ENCODE assay signal across 9 cellular contexts in the genomic region with DNA sequence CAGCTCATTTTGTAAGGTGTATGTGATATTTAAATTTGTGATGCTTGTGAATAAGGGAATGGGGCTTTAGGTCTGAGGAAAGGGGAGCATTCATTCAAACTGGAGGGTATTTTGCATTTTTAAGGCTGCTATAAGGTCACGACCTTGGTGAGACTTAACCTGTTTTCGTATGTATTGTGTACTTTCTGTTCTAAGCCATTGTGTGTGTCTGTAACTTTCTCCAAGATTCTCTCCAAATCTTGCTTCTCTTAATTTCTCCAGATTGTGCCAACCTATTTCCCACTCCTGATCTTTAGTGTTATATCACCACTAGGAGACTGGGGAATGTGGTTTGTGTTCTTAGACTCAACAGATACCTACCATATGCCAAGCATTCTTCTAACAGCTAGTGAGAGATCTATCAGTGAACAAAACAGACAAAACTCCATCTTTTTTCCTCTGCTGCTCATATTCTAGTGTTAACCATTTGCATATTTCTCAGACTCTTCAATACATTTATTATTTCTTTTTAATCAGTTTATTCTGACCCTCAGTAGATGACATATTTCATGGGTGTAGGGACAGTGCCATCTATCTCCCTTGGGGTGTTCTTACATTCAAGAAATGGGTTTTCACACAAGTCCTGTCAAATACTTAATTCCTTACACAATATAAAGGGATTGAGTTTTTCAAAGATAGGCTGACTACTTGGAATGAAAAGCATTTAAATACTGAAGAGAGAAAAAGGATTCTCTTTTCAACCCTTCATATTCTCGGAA. TPM values are rescaled to one million over a fixed set of nuclear protein-coding genes. Genes with fewer than 3 reads are reported as not detected.
A peak's percentile ranks its signal among the peaks of the same experiment; 100 is the strongest.
DNase-seq lines count a peak whose midpoint lies in the region; ATAC-seq and TF ChIP-seq lines count a peak whose summit lies in the region.
"Had no signal": no experiment of that assay in that cellular context is flagged by ENCODE, and none has a peak within 500 bp of the region (broad histone marks: within the 10 kb centered on the region; RNA-seq: fewer than 3 reads in every experiment).

No MANE protein-coding gene starts in this region.

- H3K27ac Mint-ChIP-seq in progenitor cell of endocrine pancreas = peak overlapping the region; percentile 81
- H3K27ac Mint-ChIP-seq in activated naive CD4-positive, alpha-beta T cell treated with anti-CD3 and anti-CD28 coated beads for 36 hours = no peak overlapping the region

- H4K20me1 ChIP-seq in PC-3 (ENCODE audit: low read length) = no peaks in the 10 kb centered on the region

- POLR2A ChIA-PET in PC-3 (lab: Charles Lee; ENCODE audit: unreplicated experiment) = no interaction called here

- TF ChIP-seq CTCF in GM10266 (IDR thresholded peaks at IDR 0.05; ENCODE audit: control insufficient read depth, insufficient read depth, low read depth, missing control alignments) (peak; percentile 48), PC-3 (conservative IDR thresholded peaks at IDR 0.05; ENCODE audit: low read depth, low read length) (peak; percentile 66), fibroblast of the aortic adventitia (IDR thresholded peaks at IDR 0.05; ENCODE audit: insufficient read depth, low read length) (no peak), progenitor cell of endocrine pancreas (IDR thresholded peaks at IDR 0.05; ENCODE audit: unreplicated experiment) (no peak)

- no peak overlapping the region for H3K9ac ChIP-seq in PC-3 (ENCODE audit: low read length)

- peaks cover 18% of the 10 kb centered on the region for H3K4me1 Mint-ChIP-seq in progenitor cell of endocrine pancreas (ENCODE audit: low read depth)
- H3K4me1 Mint-ChIP-seq in activated naive CD4-positive, alpha-beta T cell treated with anti-CD3 and anti-CD28 coated beads for 36 hours (ENCODE audit: low read depth) = peaks cover 6% of the 10 kb centered on the region

- H2AFZ ChIP-seq in PC-3 (ENCODE audit: low read length) = no peak overlapping the region

- ATAC-seq in PC-3 (peak; percentile 33), GM21825 (IDR thresholded peaks at IDR 0.05; ENCODE audit: unreplicated experiment) (no peak)

- CTCF ChIA-PET in PC-3 (lab: Charles Lee) = interaction anchor here (0.6 kb wide), 1 partner anchor 215 kb away, joined by 3 read pairs; no protein-coding TSS in a partner anchor
- CTCF ChIA-PET in activated naive CD4-positive, alpha-beta T cell treated with anti-CD3 and anti-CD28 coated beads for 36 hours (lab: Charles Lee) = interaction anchor here (0.9 kb wide), 1 partner anchor 14 kb away, joined by 3 read pairs; no protein-coding TSS in a partner anchor

- H3K27me3 Mint-ChIP-seq in progenitor cell of endocrine pancreas = no peaks in the 10 kb centered on the region
- H3K27me3 Mint-ChIP-seq in activated naive CD4-positive, alpha-beta T cell treated with anti-CD3 and anti-CD28 coated beads for 36 hours (ENCODE audit: low read depth) = no peaks in the 10 kb centered on the region

- no peaks in the 10 kb centered on the region for H3K9me3 ChIP-seq in PC-3 (ENCODE audit: low read length)

- H3K4me1 ChIP-seq in PC-3 (ENCODE audit: insufficient read depth, low read length) = peaks cover 27% of the 10 kb centered on the region

- no peak overlapping the region for H3K4me3 Mint-ChIP-seq in progenitor cell of endocrine pancreas (ENCODE audit: low read depth)
- H3K4me3 Mint-ChIP-seq in activated naive CD4-positive, alpha-beta T cell treated with anti-CD3 and anti-CD28 coated beads for 36 hours = no peak overlapping the region

- peaks cover 17% of the 10 kb centered on the region for H3K79me2 ChIP-seq in PC-3 (ENCODE audit: low read length)

- no TSS peak for BruUV-seq in PC-3 (replicated peaks; lab: Mats Ljungman, UMichigan)

- intact Hi-C loops in PC-3 (cut with micrococcal nuclease) = loop anchor here (1.0 to 5.0 kb wide), 2 partner anchors 212 to 529 kb away; no protein-coding TSS in a partner anchor
- intact Hi-C loops in activated naive CD4-positive, alpha-beta T cell treated with anti-CD3 and anti-CD28 coated beads for 36 hours (cut with micrococcal nuclease) = loop anchor here (1.0 kb wide), 2 partner anchors 530 to 695 kb away; no protein-coding TSS in a partner anchor

- H3K27me3 ChIP-seq in PC-3 (ENCODE audit: low read length) = no peaks in the 10 kb centered on the region

- DNase-seq in GM10266 (ENCODE audit: extremely low spot score) = no peak
- peak; percentile 34 for DNase-seq in PC-3
- DNase-seq in fibroblast of the aortic adventitia (ENCODE audit: low read depth) = peak; percentile 31
- DNase-seq in progenitor cell of endocrine pancreas (ENCODE audit: low spot score, unreplicated experiment) = no peak
- DNase-seq in NCI-H1048 (lab: John Stamatoyannopoulos, UW) = no peak
- DNase-seq in activated naive CD4-positive, alpha-beta T cell treated with anti-CD3 and anti-CD28 coated beads for 36 hours = no peak
- DNase-seq in GM19240 (ENCODE audit: insufficient read length, low spot score) = no peak
- DNase-seq: activated CD4-positive, alpha-beta T cell treated with anti-CD3 and anti-CD28 coated beads, Interleukin-2, amount 50 U/mL, for 4 hours had no signal

- no peaks in the 10 kb centered on the region for H3F3A ChIP-seq in PC-3 (ENCODE audit: low read length, unreplicated experiment)

- no peaks in the 10 kb centered on the region for H3K9me2 ChIP-seq in PC-3 (replicated peaks; ENCODE audit: low read length)

- H3K4me3 ChIP-seq in PC-3 (ENCODE audit: low read length) = no peak overlapping the region
- H3K4me3 ChIP-seq in fibroblast of the aortic adventitia (ENCODE audit: low read depth, low read length) = no peak overlapping the region

- H3K27ac ChIP-seq in PC-3 (ENCODE audit: low read length) = no peak overlapping the region

- no peak overlapping the region for H3K4me2 ChIP-seq in PC-3 (ENCODE audit: low read length)

- no peaks in the 10 kb centered on the region for H3K9me3 Mint-ChIP-seq in progenitor cell of endocrine pancreas (ENCODE audit: low read depth)
- no peaks in the 10 kb centered on the region for H3K9me3 Mint-ChIP-seq in activated naive CD4-positive, alpha-beta T cell treated with anti-CD3 and anti-CD28 coated beads for 36 hours

- H3K36me3 Mint-ChIP-seq in progenitor cell of endocrine pancreas (ENCODE audit: insufficient read depth) = peaks cover 31% of the 10 kb centered on the region
- no peaks in the 10 kb centered on the region for H3K36me3 Mint-ChIP-seq in activated naive CD4-positive, alpha-beta T cell treated with anti-CD3 and anti-CD28 coated beads for 36 hours (ENCODE audit: low read depth)

- H3K36me3 ChIP-seq in PC-3 (ENCODE audit: low read depth, low read length) = peaks cover 39% of the 10 kb centered on the region

RNA-seq across cellular contexts. Expression of a gene that starts 27.5 kb away (rescaled TPM):
- total RNA-seq in PC-3 (2014; rRNA removed) (68.7 and 76.6 TPM in 2 replicates), fibroblast of the aortic adventitia (ENCODE audit: low replicate concordance) (13.7 and 39.7 TPM in 2 replicates), progenitor cell of endocrine pancreas (108 and 120 TPM in 2 replicates)
- 1 to 10 TPM; 5.6 to 6.2 TPM for total RNA-seq in activated naive CD4-positive, alpha-beta T cell treated with anti-CD3 and anti-CD28 coated beads for 36 hours

Comparison
In these comparisons a context has a peak if more than half of its experiments do, and no peak if none do; other contexts are left out.
1. DNase-seq: peak in PC-3 (single experiment) and fibroblast of the aortic adventitia (single experiment); none in GM10266 (single experiment), progenitor cell of endocrine pancreas (single experiment), NCI-H1048 (single experiment), activated naive CD4-positive, alpha-beta T cell treated with anti-CD3 and anti-CD28 coated beads for 36 hours (single experiment) and GM19240 (single experiment).
2. CTCF ChIP-seq: peak in GM10266 (single experiment) and PC-3 (single experiment); none in fibroblast of the aortic adventitia (single experiment) and progenitor cell of endocrine pancreas (single experiment).